Comparison of ENCODE assay signal across 22 cellular contexts in the genomic region with DNA sequence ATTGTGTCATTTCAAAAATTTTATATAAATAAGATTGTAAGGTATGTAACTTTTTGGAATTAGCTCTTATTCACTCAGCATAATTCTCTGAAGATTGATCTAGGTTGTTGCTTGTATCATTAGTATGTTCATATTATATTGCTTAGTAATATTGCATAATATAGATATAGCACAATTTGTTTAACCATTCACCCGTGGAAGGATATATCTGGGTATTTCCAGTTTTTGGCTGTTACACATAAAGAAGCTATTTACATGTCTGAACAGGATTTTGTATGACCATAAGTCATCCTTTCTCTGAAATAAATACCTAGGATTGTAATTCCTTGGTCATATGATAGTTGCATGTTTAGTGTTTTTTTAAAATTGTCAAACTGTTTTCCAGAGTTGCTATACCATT.
DNase-seq lines count a peak whose midpoint lies in the region; ATAC-seq, FAIRE-seq and TF ChIP-seq lines count a peak whose summit lies in the region.
"Had no signal": no experiment of that assay in that cellular context is flagged by ENCODE, and none has a peak within 500 bp of the region (broad histone marks: within the 10 kb centered on the region; RNA-seq: fewer than 3 reads in every experiment).

No MANE protein-coding gene starts in this region.

- no peak overlapping the region for H3K27ac Mint-ChIP-seq in MCF 10A (ENCODE audit: low read depth, unreplicated experiment)
- H3K27ac Mint-ChIP-seq: B cell; CD4-positive, CD25-positive, alpha-beta regulatory T cell; CD8-positive, alpha-beta T cell; HFFc6 had no signal

- H3K27me3 ChIP-seq in breast epithelium (no peaks in the 10 kb centered on the region), neutrophil (no peaks in the 10 kb centered on the region)
- H3K27me3 ChIP-seq: BLaER1 had no signal

- no peak for ATAC-seq in HG03469 (IDR thresholded peaks at IDR 0.05; ENCODE audit: unreplicated experiment)
- ATAC-seq: CD8-positive, alpha-beta T cell had no signal

- H3K4me3 Mint-ChIP-seq in MCF 10A (ENCODE audit: unreplicated experiment) = no peak overlapping the region
- H3K4me3 Mint-ChIP-seq: B cell; CD4-positive, CD25-positive, alpha-beta regulatory T cell; CD8-positive, alpha-beta T cell; HFFc6 had no signal

- no peak for TF ChIP-seq CTCF in MCF 10A (IDR thresholded peaks at IDR 0.05; ENCODE audit: unreplicated experiment)
- no peak for TF ChIP-seq CTCF in breast epithelium (IDR thresholded peaks at IDR 0.05)
- TF ChIP-seq CTCF in neutrophil (IDR thresholded peaks at IDR 0.05) = no peak

- intact Hi-C loops in MCF 10A (cut with micrococcal nuclease) (no loop called here), breast epithelium (cut with DNase I; ENCODE audit: low total_unique reads) (no loop called here)

- TF ChIP-seq POLR2A in breast epithelium (IDR thresholded peaks at IDR 0.05) = no peak

- peaks cover 3% of the 10 kb centered on the region for H3K4me1 Mint-ChIP-seq in MCF 10A (ENCODE audit: insufficient read depth, unreplicated experiment)
- H3K4me1 Mint-ChIP-seq: B cell; CD4-positive, CD25-positive, alpha-beta regulatory T cell had no signal

- H3K9me3 ChIP-seq in breast epithelium = no peaks in the 10 kb centered on the region
- no peaks in the 10 kb centered on the region for H3K9me3 ChIP-seq in neutrophil
- H3K9me3 ChIP-seq: Caco-2, HAP-1 had no signal

- no peaks in the 10 kb centered on the region for H3K36me3 Mint-ChIP-seq in MCF 10A (ENCODE audit: insufficient read depth, unreplicated experiment)
- H3K36me3 Mint-ChIP-seq: CD4-positive, CD25-positive, alpha-beta regulatory T cell; CD8-positive, alpha-beta T cell had no signal

- FAIRE-seq in RCC 7860 (lab: Jason Lieb, UNC) = no peak
- FAIRE-seq: A204.1, G401.6, GM12892, H54 had no signal

- no peaks in the 10 kb centered on the region for H3K27me3 Mint-ChIP-seq in MCF 10A (ENCODE audit: insufficient read depth, unreplicated experiment)
- H3K27me3 Mint-ChIP-seq: B cell had no signal

- no TSS peak for BruUV-seq in MCF 10A (replicated peaks; lab: Mats Ljungman, UMichigan)

- no peaks in the 10 kb centered on the region for H3K36me3 ChIP-seq in breast epithelium
- no peaks in the 10 kb centered on the region for H3K36me3 ChIP-seq in neutrophil
- H3K36me3 ChIP-seq: BLaER1, HAP-1 had no signal

- no peak overlapping the region for H3K4me3 ChIP-seq in breast epithelium
- no peak overlapping the region for H3K4me3 ChIP-seq in neutrophil (ENCODE audit: low read depth in 1 of 2, low read length in 1 of 2)
- H3K4me3 ChIP-seq: BLaER1, HAP-1 had no signal

- no peaks in the 10 kb centered on the region for H3K4me1 ChIP-seq in breast epithelium
- H3K4me1 ChIP-seq in neutrophil (ENCODE audit: control insufficient read depth in 1 of 2, insufficient read depth in 1 of 2, low read depth in 1 of 2, low read length in 1 of 2) = peaks cover 62 to 63% of the 10 kb centered on the region in 2 experiments
- H3K4me1 ChIP-seq: BLaER1, Caco-2, HAP-1 had no signal

- DNase-seq in MCF 10A (ENCODE audit: unreplicated experiment) (peak; percentile 13), breast epithelium (ENCODE audit: low spot score in 2 of 2) (no peak), epithelial cell of prostate (ENCODE audit: low read depth, low spot score) (peak; percentile 22), RCC 7860 (ENCODE audit: low spot score) (no peak)
- DNase-seq: Caco-2; CD4-positive, CD25-positive, alpha-beta regulatory T cell; CD8-positive, alpha-beta T cell; DMS153; DND-41; GOT3; HFFc6 had no signal

- no peak overlapping the region for H3K27ac ChIP-seq in breast epithelium
- no peak overlapping the region for H3K27ac ChIP-seq in epithelial cell of prostate
- H3K27ac ChIP-seq in neutrophil = peak overlapping the region; percentile 4
- H3K27ac ChIP-seq: 22Rv1, BLaER1, C4-2B had no signal

- POLR2A ChIA-PET in MCF 10A (lab: Yijun Ruan, JAX) = interaction anchor here (0.6 to 1.0 kb wide), 2 partner anchors 12 to 25 kb away, joined by 3 read pairs; no protein-coding TSS in a partner anchor

- CTCF ChIA-PET in MCF 10A (lab: Yijun Ruan, JAX) = interaction anchor here (0.6 to 1.2 kb wide), 2 partner anchors 25 to 807 kb away, joined by 3 to 4 read pairs; no protein-coding TSS in a partner anchor

- H3K9me3 Mint-ChIP-seq in MCF 10A (ENCODE audit: unreplicated experiment) = no peaks in the 10 kb centered on the region
- H3K9me3 Mint-ChIP-seq: CD8-positive, alpha-beta T cell had no signal

Comparison
In these comparisons a context has a peak if more than half of its experiments do, and no peak if none do; other contexts are left out.
1. DNase-seq: peak in MCF 10A (single experiment) and epithelial cell of prostate (single experiment); none in breast epithelium (0 of 2) and RCC 7860 (single experiment).